Comparison of ENCODE assay signal across 11 cellular contexts in the genomic region with DNA sequence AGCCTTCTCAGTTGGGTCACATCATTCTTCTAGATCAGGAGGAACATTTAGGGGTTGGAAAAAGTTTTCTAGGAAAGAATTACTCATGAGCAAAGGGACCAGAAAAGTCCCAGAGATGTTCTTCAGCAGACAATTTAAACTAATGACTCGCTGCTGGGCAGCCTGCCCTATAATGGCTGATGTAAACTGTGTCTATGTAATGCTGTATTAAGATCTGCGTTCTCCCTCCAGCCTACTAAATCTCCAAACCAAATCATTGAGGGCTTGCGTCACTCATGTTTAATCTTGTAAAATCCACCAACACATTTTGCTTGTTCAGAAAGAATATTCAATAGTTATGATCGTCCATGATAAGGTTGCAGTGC.
DNase-seq lines count a peak whose midpoint lies in the region; ATAC-seq and TF ChIP-seq lines count a peak whose summit lies in the region.
"Had no signal": no experiment of that assay in that cellular context is flagged by ENCODE, and none has a peak within 500 bp of the region (broad histone marks: within the 10 kb centered on the region; RNA-seq: fewer than 3 reads in every experiment).

No MANE protein-coding gene starts in this region.

- DNase-seq in stimulated activated CD4-positive, alpha-beta T cell treated with anti-CD3 and anti-CD28 coated beads, Interleukin-2, amount 100 ng/mL, for 4 hours (ENCODE audit: low read depth), result peak; percentile 33
- DNase-seq in stimulated activated CD4-positive, alpha-beta T cell treated with anti-CD3 and anti-CD28 coated beads, Interleukin-1b, Interleukin-23, amount 100 ng/mL, for 48 hours, result no peak
- no peak for DNase-seq in activated T-helper 2 cell treated with anti-CD3 and anti-CD28 coated beads, Interferon-gamma antibody, Interleukin-2, Interleukin-4, amounts not matched to agents 10 μg/mL and 5 μg/mL and 100 μg/mL, durations not matched to agents 14 hours and 24 hours and 36 hours (ENCODE audit: low spot score)
- no peak for DNase-seq in right atrium auricular region (ENCODE audit: low spot score)
- DNase-seq in transverse colon, result peak; percentile 10
- no peak for DNase-seq in DMS153 (lab: John Stamatoyannopoulos, UW)
- no peak for DNase-seq in ACHN
- DNase-seq: NCI-H526 treated with DMSO at 0.1 percent for 48 hours, pancreas had no signal

- no peak for ATAC-seq in GM21737 (IDR thresholded peaks at IDR 0.05; ENCODE audit: unreplicated experiment)
- ATAC-seq: body of pancreas had no signal

- H3K36me3 ChIP-seq in right atrium auricular region (no peaks in the 10 kb centered on the region), transverse colon (no peaks in the 10 kb centered on the region)
- H3K36me3 ChIP-seq: pancreas had no signal

- intact Hi-C loops in activated T-helper 2 cell treated with anti-CD3 and anti-CD28 coated beads, Interferon-gamma antibody, Interleukin-2, Interleukin-4, amounts not matched to agents 10 μg/mL and 5 μg/mL and 100 μg/mL, durations not matched to agents 14 hours and 24 hours and 36 hours (cut with micrococcal nuclease), result loop anchor here (2.0 to 10.0 kb wide), 3 partner anchors 32 to 450 kb away; partner anchors contain the start of gene GBP5
- intact Hi-C loops in transverse colon (cut with DNase I; ENCODE audit: low total_unique reads), result no loop called here

- H3K27me3 Mint-ChIP-seq in activated T-helper 2 cell treated with anti-CD3 and anti-CD28 coated beads, Interferon-gamma antibody, Interleukin-2, Interleukin-4, amounts not matched to agents 10 μg/mL and 5 μg/mL and 100 μg/mL, durations not matched to agents 14 hours and 24 hours and 36 hours (ENCODE audit: low read depth), result no peaks in the 10 kb centered on the region

- H3K9me3 ChIP-seq in right atrium auricular region (no peaks in the 10 kb centered on the region), transverse colon (no peaks in the 10 kb centered on the region)
- H3K9me3 ChIP-seq: body of pancreas, pancreas had no signal

- H3K4me3 ChIP-seq in right atrium auricular region (no peak overlapping the region), transverse colon (no peak overlapping the region)
- H3K4me3 ChIP-seq: body of pancreas, pancreas had no signal

- H3K27ac ChIP-seq in right atrium auricular region (peak overlapping the region; percentile 31 to 34), transverse colon (peak overlapping the region; percentile 27 to 58 (median 45))

- peaks cover 4% of the 10 kb centered on the region for H3K9me3 Mint-ChIP-seq in activated T-helper 2 cell treated with anti-CD3 and anti-CD28 coated beads, Interferon-gamma antibody, Interleukin-2, Interleukin-4, amounts not matched to agents 10 μg/mL and 5 μg/mL and 100 μg/mL, durations not matched to agents 14 hours and 24 hours and 36 hours

- no peak for TF ChIP-seq EP300 in transverse colon (IDR thresholded peaks at IDR 0.05; ENCODE audit: low read depth)

- peaks cover 52% of the 10 kb centered on the region for H3K36me3 Mint-ChIP-seq in activated T-helper 2 cell treated with anti-CD3 and anti-CD28 coated beads, Interferon-gamma antibody, Interleukin-2, Interleukin-4, amounts not matched to agents 10 μg/mL and 5 μg/mL and 100 μg/mL, durations not matched to agents 14 hours and 24 hours and 36 hours (ENCODE audit: low read depth)

- peaks cover 0 to 36% of the 10 kb centered on the region in 2 donors for H3K4me1 ChIP-seq in right atrium auricular region
- H3K4me1 ChIP-seq in transverse colon, result peaks cover 0 to 16% (median 8%) of the 10 kb centered on the region in 4 donors
- H3K4me1 ChIP-seq: body of pancreas had no signal

- no peak for TF ChIP-seq POLR2A in transverse colon (IDR thresholded peaks at IDR 0.05)

- H3K4me3 Mint-ChIP-seq in activated T-helper 2 cell treated with anti-CD3 and anti-CD28 coated beads, Interferon-gamma antibody, Interleukin-2, Interleukin-4, amounts not matched to agents 10 μg/mL and 5 μg/mL and 100 μg/mL, durations not matched to agents 14 hours and 24 hours and 36 hours (ENCODE audit: low read depth), result peak overlapping the region; percentile 34

- peaks cover 82% of the 10 kb centered on the region for H3K4me1 Mint-ChIP-seq in activated T-helper 2 cell treated with anti-CD3 and anti-CD28 coated beads, Interferon-gamma antibody, Interleukin-2, Interleukin-4, amounts not matched to agents 10 μg/mL and 5 μg/mL and 100 μg/mL, durations not matched to agents 14 hours and 24 hours and 36 hours (ENCODE audit: low read depth)

- 50 to 76% methylated on average over 4 of the region's 4 CpGs for WGBS in transverse colon (ENCODE audit: low coverage in 1 of 2), 2 donors

- in situ Hi-C loops in transverse colon (cut with MboI; ENCODE audit: low pct_ligation_motif_present in 1 of 4, low pct_unique_long_range_greater_than_20kb in 1 of 4, low sequenced_read_pairs in 3 of 4), result no loop called here
- in situ Hi-C loops in ACHN (cut with HindIII; ENCODE audit: low pct_ligation_motif_present, low pct_unique_long_range_greater_than_20kb, low sequenced_read_pairs), result loop anchor here (25.0 kb wide), 1 partner anchor 238 kb away; no protein-coding TSS in a partner anchor

- H3K27me3 ChIP-seq in right atrium auricular region (no peaks in the 10 kb centered on the region), transverse colon (no peaks in the 10 kb centered on the region)
- H3K27me3 ChIP-seq: body of pancreas, pancreas had no signal

- H3K27ac Mint-ChIP-seq in activated T-helper 2 cell treated with anti-CD3 and anti-CD28 coated beads, Interferon-gamma antibody, Interleukin-2, Interleukin-4, amounts not matched to agents 10 μg/mL and 5 μg/mL and 100 μg/mL, durations not matched to agents 14 hours and 24 hours and 36 hours, result peak overlapping the region; percentile 100

- TF ChIP-seq CTCF in right atrium auricular region (IDR thresholded peaks at IDR 0.05), result no peak
- no peak for TF ChIP-seq CTCF in transverse colon (IDR thresholded peaks at IDR 0.05)

Comparison
In these comparisons a context has a peak if more than half of its experiments do, and no peak if none do; other contexts are left out.
1. DNase-seq: peak in stimulated activated CD4-positive, alpha-beta T cell treated with anti-CD3 and anti-CD28 coated beads, Interleukin-2, amount 100 ng/mL, for 4 hours (single experiment) and transverse colon (single experiment); none in stimulated activated CD4-positive, alpha-beta T cell treated with anti-CD3 and anti-CD28 coated beads, Interleukin-1b, Interleukin-23, amount 100 ng/mL, for 48 hours (single experiment), activated T-helper 2 cell treated with anti-CD3 and anti-CD28 coated beads, Interferon-gamma antibody, Interleukin-2, Interleukin-4, amounts not matched to agents 10 μg/mL and 5 μg/mL and 100 μg/mL, durations not matched to agents 14 hours and 24 hours and 36 hours (single experiment), right atrium auricular region (single experiment), DMS153 (single experiment) and ACHN (single experiment).